ENCODE assay signal across 28 cellular contexts in the genomic region with DNA sequence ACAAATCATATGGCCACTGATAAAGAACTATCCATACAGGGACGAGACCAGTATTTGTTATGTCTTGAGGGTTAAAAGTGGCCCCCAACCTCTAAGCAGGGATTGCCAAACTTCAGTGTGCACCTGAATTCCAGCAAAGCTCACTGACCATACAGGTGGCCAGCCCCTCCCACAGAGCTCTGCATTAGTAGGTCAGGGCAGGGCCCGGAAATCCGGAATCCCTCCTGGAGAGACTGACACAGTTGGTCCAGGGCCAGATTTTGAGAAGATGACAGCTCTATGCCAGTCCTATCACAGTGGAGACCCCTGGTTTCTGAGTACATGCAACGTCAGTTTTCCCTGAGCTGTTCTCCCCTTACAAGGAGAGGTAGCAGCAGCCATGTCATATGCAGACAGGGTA. TPM values are rescaled to one million over a fixed set of nuclear protein-coding genes. Genes with fewer than 3 reads are reported as not detected.
DNase-seq lines count a peak whose midpoint lies in the region; ATAC-seq, FAIRE-seq and TF ChIP-seq lines count a peak whose summit lies in the region.
"Had no signal": no experiment of that assay in that cellular context is flagged by ENCODE, and none has a peak within 500 bp of the region (broad histone marks: within the 10 kb centered on the region; RNA-seq: fewer than 3 reads in every experiment).

No MANE protein-coding gene starts in this region.

- no peak for TF ChIP-seq POLR2A in H1 (IDR thresholded peaks at IDR 0.05; ENCODE audit: control extremely low read depth in 1 of 2, low read depth in 2 of 2, low read length in 2 of 2)

- intact Hi-C loops in upper lobe of right lung (cut with DNase I): no loop called here

- no peak overlapping the region for H3K56ac ChIP-seq in H1 (replicated peaks; ENCODE audit: insufficient read length, low read depth, low read length)

- no peak overlapping the region for H4K5ac ChIP-seq in H1 (ENCODE audit: insufficient read length, low read depth, low read length)

- H2BK15ac ChIP-seq in H1 (ENCODE audit: low read length) (no peak overlapping the region), neuronal stem cell (ENCODE audit: low read length) (no peak overlapping the region)

- H3K9me3 ChIP-seq in H1 (ENCODE audit: insufficient read depth in 2 of 2, low read depth in 1 of 2, low read length in 1 of 2) (no peaks in the 10 kb centered on the region), neuronal stem cell (replicated peaks in 1 of 2; ENCODE audit: control insufficient read depth in 2 of 2, insufficient read depth in 1 of 2, low read depth in 1 of 2, low read length in 2 of 2) (no peaks in the 10 kb centered on the region), upper lobe of right lung (no peaks in the 10 kb centered on the region)
- H3K9me3 ChIP-seq: SJCRH30 had no signal

- 86% methylated on average over 4 of the region's 4 CpGs; no CpG with 5 or more reads in 1 of the 2 experiments for WGBS in H1 (ENCODE audit: extremely low coverage in 1 of 2, insufficient coverage in 1 of 2, insufficient read length in 1 of 2, insufficient replicate concordance in 2 of 2, low coverage in 1 of 2, low lambda C conversion rate in 2 of 2, missing lambda C conversion rate in 1 of 2), 2 experiments
- no CpG with 5 or more reads among the region's 4 CpGs for WGBS in neuronal stem cell (ENCODE audit: extremely low coverage in 2 of 2, insufficient read length in 2 of 2, insufficient replicate concordance in 1 of 2), 2 donors

- H2BK12ac ChIP-seq in H1 (ENCODE audit: low read depth, low read length) (no peak overlapping the region), neuronal stem cell (ENCODE audit: low read length) (no peak overlapping the region)

- H3K14ac ChIP-seq in H1 (ENCODE audit: insufficient read length) (no peak overlapping the region), neuronal stem cell (ENCODE audit: low read length) (no peak overlapping the region)

- H3K9ac ChIP-seq in H1 (replicated peaks in 1 of 4; ENCODE audit: extremely low read depth in 1 of 4, low read depth in 3 of 4, low read length in 3 of 4): no peak overlapping the region
- H3K9ac ChIP-seq in neuronal stem cell (ENCODE audit: low read depth, low read length, poor library complexity): peak overlapping the region; percentile 27

- CTCF ChIA-PET in H1 (lab: Charles Lee; ENCODE audit: partially characterized antibody): interaction anchor here (0.8 to 3.4 kb wide), 7 partner anchors 8 to 219 kb away, joined by 3 to 28 read pairs (median 4); no protein-coding TSS in a partner anchor

- no peak for TF ChIP-seq RAD21 in H1 (IDR thresholded peaks at IDR 0.05 in 1 of 2, conservative IDR thresholded peaks at IDR 0.05 in 1 of 2; ENCODE audit: low read depth in 2 of 2, low read length in 2 of 2)

- H3K18ac ChIP-seq in H1 (ENCODE audit: extremely low read depth, low read length) (no peak overlapping the region), neuronal stem cell (ENCODE audit: low read length) (no peak overlapping the region)

- no peak overlapping the region for H2BK20ac ChIP-seq in H1 (ENCODE audit: low read length)

- no peak for TF ChIP-seq EP300 in H1 (IDR thresholded peaks at IDR 0.05; ENCODE audit: borderline replicate concordance in 1 of 2, low read depth in 2 of 2, low read length in 2 of 2)

- no peaks in the 10 kb centered on the region for H3K27me3 ChIP-seq in H7 (ENCODE audit: control insufficient read depth, insufficient read depth, low read length)
- H3K27me3 ChIP-seq in H1 (replicated peaks in 1 of 4; ENCODE audit: control insufficient read depth in 3 of 4, extremely low read depth in 1 of 4, insufficient read depth in 3 of 4, low read length in 3 of 4): no peaks in the 10 kb centered on the region
- no peaks in the 10 kb centered on the region for H3K27me3 ChIP-seq in neuronal stem cell (ENCODE audit: control insufficient read depth in 3 of 3, insufficient read depth in 3 of 3, low read depth in 1 of 3, low read length in 3 of 3)
- H3K27me3 ChIP-seq in upper lobe of right lung: no peaks in the 10 kb centered on the region
- H3K27me3 ChIP-seq: SJCRH30 had no signal

- H2BK120ac ChIP-seq in H1 (replicated peaks; ENCODE audit: low read depth, low read length): no peak overlapping the region
- H2BK120ac ChIP-seq in neuronal stem cell (ENCODE audit: low read depth, low read length): no peak overlapping the region

- H2AK5ac ChIP-seq in H1 (ENCODE audit: low read depth, low read length): no peak overlapping the region
- H2AK5ac ChIP-seq in neuronal stem cell (ENCODE audit: low read depth, low read length): no peak overlapping the region

- H3K23ac ChIP-seq in H1 (ENCODE audit: insufficient read length): no peak overlapping the region
- no peak overlapping the region for H3K23ac ChIP-seq in neuronal stem cell (ENCODE audit: low read depth, low read length, poor library complexity)

- DNase-seq in H7 (peak; percentile 13), H1 (ENCODE audit: low read depth in 1 of 2, low spot score in 2 of 2) (no peak), neuronal stem cell (ENCODE audit: low spot score) (no peak), upper lobe of right lung (peak; percentile 53), urothelium cell line (ENCODE audit: low spot score) (no peak)
- no peak for DNase-seq in activated effector memory CD4-positive, alpha-beta T cell treated with Interleukin-2 at 50 U/mL for 16 hours
- DNase-seq: Calu3; CD8-positive, alpha-beta memory T cell; DMS79 treated with DMSO at 0.1 percent for 48 hours; NCI-H1105 treated with DMSO at 0.1 percent for 48 hours; NCI-H146; NCI-H1930; NCI-H446; NCI-H524 treated with DMSO at 0.1 percent for 48 hours; NCI-H774; SJCRH30 had no signal

- H3K4ac ChIP-seq in H1 (replicated peaks; ENCODE audit: insufficient read length, low read depth, low read length): no peak overlapping the region
- no peak overlapping the region for H3K4ac ChIP-seq in neuronal stem cell (ENCODE audit: low read length)

- H3K4me2 ChIP-seq in H1 (ENCODE audit: insufficient read depth in 1 of 2, low read depth in 2 of 2, low read length in 2 of 2): no peak overlapping the region
- H3K4me2 ChIP-seq in neuronal stem cell (ENCODE audit: insufficient read depth, low read length, poor library complexity, severe bottlenecking): no peak overlapping the region

- TF ChIP-seq CTCF in H1 (IDR thresholded peaks at IDR 0.05; ENCODE audit: control extremely low read depth in 1 of 3, insufficient read depth in 1 of 3, low read depth in 1 of 3, low read length in 3 of 3) (no peak), upper lobe of right lung (IDR thresholded peaks at IDR 0.05) (no peak)

- H3K36me3 ChIP-seq in H7 (replicated peaks; ENCODE audit: control insufficient read depth, insufficient read depth, low read length) (peaks cover 3% of the 10 kb centered on the region; the same call in 1 of the 2 replicates), H1 (ENCODE audit: control insufficient read depth in 2 of 4, insufficient read depth in 4 of 4, low read length in 3 of 4) (peaks cover 0 to 3% (median 0%) of the 10 kb centered on the region in 4 experiments; a peak in 1 of 8 replicates), neuronal stem cell (replicated peaks in 1 of 2; ENCODE audit: control insufficient read depth in 2 of 2, insufficient read depth in 2 of 2, low read length in 2 of 2) (peaks cover 0 to 13% of the 10 kb centered on the region in 2 donors), upper lobe of right lung (no peaks in the 10 kb centered on the region)
- H3K36me3 ChIP-seq: SJCRH30 had no signal

- peak; percentile 45 for ATAC-seq in upper lobe of right lung
- no peak for ATAC-seq in GM19452 (IDR thresholded peaks at IDR 0.05; ENCODE audit: unreplicated experiment)
- no peak for ATAC-seq in HG02870 (IDR thresholded peaks at IDR 0.05; ENCODE audit: unreplicated experiment)
- ATAC-seq: K562, SK-N-SH treated with all-trans-retinoic acid at 6 μM for 48 hours had no signal

- H4K20me1 ChIP-seq in H1 (replicated peaks in 1 of 2; ENCODE audit: control insufficient read depth in 1 of 2, insufficient read depth in 2 of 2, low read length in 2 of 2): peaks cover 9 to 17% of the 10 kb centered on the region in 2 experiments

- H4K8ac ChIP-seq in H1 (ENCODE audit: extremely low read depth, insufficient read depth, low read length) (0 out of 2 replicates have a peak overlapping the region, but pooled peaks have one; percentile 11), neuronal stem cell (ENCODE audit: low read depth, low read length) (no peak overlapping the region)

- peaks cover 0 to 17% of the 10 kb centered on the region in 2 experiments; a peak in 1 of 4 replicates for H3K79me2 ChIP-seq in H1 (ENCODE audit: control insufficient read depth in 1 of 2, insufficient read depth in 2 of 2, low read length in 2 of 2)

- H3K27ac ChIP-seq in H1 (ENCODE audit: low read depth, low read length): no peak overlapping the region
- H3K27ac ChIP-seq in neuronal stem cell (replicated peaks; ENCODE audit: low read length): no peak overlapping the region
- no peak overlapping the region for H3K27ac ChIP-seq in upper lobe of right lung
- H3K27ac ChIP-seq: HL-60, SJCRH30 had no signal

- H2AFZ ChIP-seq in H1 (ENCODE audit: low read length) (no peak overlapping the region), neuronal stem cell (ENCODE audit: low read length) (no peak overlapping the region)

- H3K79me1 ChIP-seq in H1 (ENCODE audit: low read depth, low read length) (peaks cover 9% of the 10 kb centered on the region; the same call in 1 of the 2 replicates), neuronal stem cell (ENCODE audit: low read depth, low read length) (peaks cover 6% of the 10 kb centered on the region)

- H4K91ac ChIP-seq in H1 (replicated peaks; ENCODE audit: insufficient read length, low read length) (no peak overlapping the region), neuronal stem cell (ENCODE audit: low read depth, low read length, poor library complexity) (no peak overlapping the region)

- FAIRE-seq in H1 (lab: Jason Lieb, UNC) (no peak), urothelium cell line (lab: Jason Lieb, UNC) (no peak)
- FAIRE-seq: GM12892, H54, HepG2, K562, RCC 7860 had no signal

- no peak overlapping the region for H3K4me3 ChIP-seq in H7 (ENCODE audit: insufficient read depth, low read depth, low read length)
- no peak overlapping the region for H3K4me3 ChIP-seq in H1 (ENCODE audit: extremely low read depth in 1 of 4, insufficient read depth in 2 of 4, low read depth in 3 of 4, low read length in 4 of 4)
- H3K4me3 ChIP-seq in neuronal stem cell (ENCODE audit: low read length in 2 of 2): no peak overlapping the region
- H3K4me3 ChIP-seq in upper lobe of right lung: no peak overlapping the region
- H3K4me3 ChIP-seq: K562, SJCRH30 had no signal

- H3K4me1 ChIP-seq in H1 (replicated peaks in 1 of 4; ENCODE audit: control insufficient read depth in 3 of 4, insufficient read depth in 4 of 4, low read length in 3 of 4) (peaks cover 0 to 1% (median 0%) of the 10 kb centered on the region in 4 experiments; a peak in 3 of 7 replicates), neuronal stem cell (ENCODE audit: control insufficient read depth in 2 of 2, insufficient read depth in 1 of 2, low read depth in 1 of 2, low read length in 2 of 2) (no peaks in the 10 kb centered on the region), upper lobe of right lung (peaks cover 20% of the 10 kb centered on the region)

- POLR2A ChIA-PET in H1 (lab: Charles Lee; ENCODE audit: partially characterized antibody): interaction anchor here (1.5 kb wide), 1 partner anchor 10 kb away, joined by 5 read pairs; no protein-coding TSS in a partner anchor

- H3K23me2 ChIP-seq in H1 (ENCODE audit: low read depth, low read length): no peaks in the 10 kb centered on the region

- no peak overlapping the region for H2BK5ac ChIP-seq in H1 (ENCODE audit: low read depth, low read length)
- no peak overlapping the region for H2BK5ac ChIP-seq in neuronal stem cell (ENCODE audit: low read length)

RNA-seq across cellular contexts. Expression of gene VPS37C, which starts 20.8 kb away (rescaled TPM):
- 22.1 and 25.5 TPM in 2 replicates for total RNA-seq in H7 (2014; rRNA removed; shearing (Covaris generic))
- 18.0 and 21.0 TPM in 2 replicates for total RNA-seq in H1 (2021; fragmentation: NEBNext Ultra II Directional; extraction: Animal tissue kit (Norgen Biotek cat#: 25700))
- 12.9 and 15.4 TPM in 2 replicates for polyA plus RNA-seq in H1 (2011; rRNA removed)
- polyA plus RNA-seq in H1 (2011; cell fraction: cytosol; rRNA removed): 11.8 TPM
- 18.5 TPM for polyA plus RNA-seq in H1 (2011; cell fraction: nucleus; rRNA removed)
- 13.4 to 15.3 TPM (median 14.9 TPM) in 4 replicates for polyA plus RNA-seq in H1 (2012, experiment 1 of 2)
- polyA plus RNA-seq in H1 (2012, experiment 2 of 2): 14.5 TPM
- 12.0 TPM for polyA plus RNA-seq in H1 (2013, experiment 1 of 2)
- polyA plus RNA-seq in H1 (2013, experiment 2 of 2): 12.1 TPM
- polyA minus RNA-seq in H1 (2011; rRNA and poly(A)+ RNA removed): 4.8 and 7.2 TPM in 2 replicates
- 7.1 TPM for polyA minus RNA-seq in H1 (2011; cell fraction: cytosol; rRNA and poly(A)+ RNA removed)
- polyA minus RNA-seq in H1 (2011; cell fraction: nucleus; rRNA and poly(A)+ RNA removed): 10.7 TPM
- 13.9 TPM for polyA plus RNA-seq in neuronal stem cell (2013, experiment 1 of 2)
- 14.1 TPM for polyA plus RNA-seq in neuronal stem cell (2013, experiment 2 of 2)
- 30.2 TPM for total RNA-seq in upper lobe of right lung

RNA-seq across cellular contexts. Expression of gene CD5, which starts 38.1 kb away (rescaled TPM):
- not detected in 2 replicates for total RNA-seq in H7 (2014; rRNA removed; shearing (Covaris generic))
- not detected in 2 replicates for total RNA-seq in H1 (2021; fragmentation: NEBNext Ultra II Directional; extraction: Animal tissue kit (Norgen Biotek cat#: 25700))
- polyA plus RNA-seq in H1 (2011; rRNA removed): not detected in 2 replicates
- polyA plus RNA-seq in H1 (2011; cell fraction: cytosol; rRNA removed): not detected
- polyA plus RNA-seq in H1 (2011; cell fraction: nucleus; rRNA removed): not detected
- polyA plus RNA-seq in H1 (2012, experiment 1 of 2): not detected in 4 replicates
- not detected for polyA plus RNA-seq in H1 (2012, experiment 2 of 2)
- polyA plus RNA-seq in H1 (2013, experiment 1 of 2): not detected
- not detected for polyA plus RNA-seq in H1 (2013, experiment 2 of 2)
- not detected in 2 replicates for polyA minus RNA-seq in H1 (2011; rRNA and poly(A)+ RNA removed)
- not detected for polyA minus RNA-seq in H1 (2011; cell fraction: cytosol; rRNA and poly(A)+ RNA removed)
- not detected for polyA minus RNA-seq in H1 (2011; cell fraction: nucleus; rRNA and poly(A)+ RNA removed)
- not detected for polyA plus RNA-seq in neuronal stem cell (2013, experiment 1 of 2)
- polyA plus RNA-seq in neuronal stem cell (2013, experiment 2 of 2): not detected
- total RNA-seq in upper lobe of right lung: 2.5 TPM
- total RNA-seq: A673, Calu3, HepG2, LHCN-M2, MCF 10A had no signal
- polyA plus RNA-seq: HepG2, K562 had no signal

Comparison
In these comparisons a context has a peak if more than half of its experiments do, and no peak if none do; other contexts are left out.
1. DNase-seq: peak in H7 (single experiment) and upper lobe of right lung (single experiment); none in H1 (0 of 2), neuronal stem cell (single experiment), urothelium cell line (single experiment) and activated effector memory CD4-positive, alpha-beta T cell treated with Interleukin-2 at 50 U/mL for 16 hours (single experiment).